8 cellular contexts compared by ENCODE assay signal in the genomic region with DNA sequence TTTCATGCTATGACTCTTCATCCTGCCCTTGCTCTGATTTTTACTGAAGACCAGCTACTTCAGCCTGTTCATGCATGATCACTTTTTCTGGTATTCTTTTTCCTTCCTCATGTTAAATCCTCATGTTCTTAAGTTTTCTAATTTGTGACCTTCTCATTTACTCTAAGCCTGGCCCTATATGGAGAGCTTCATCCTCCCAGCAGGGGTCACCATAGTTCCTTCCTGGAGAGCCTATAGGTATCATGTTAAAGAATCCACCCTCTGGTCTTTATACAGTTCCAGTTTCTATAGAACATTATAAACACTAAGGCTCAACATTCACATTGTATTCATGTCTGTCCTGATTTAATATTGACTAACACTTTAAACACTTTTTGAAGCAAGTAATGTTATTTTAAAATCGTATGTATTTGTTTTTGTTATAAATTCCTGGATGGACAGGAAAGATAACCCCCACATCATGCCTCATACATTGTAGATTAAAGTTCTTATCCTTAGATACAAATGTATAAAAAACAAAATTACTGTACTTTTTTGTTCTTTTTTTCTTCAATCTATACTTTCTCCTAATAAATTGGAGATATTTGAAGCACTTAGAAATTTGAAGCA. TPM values are rescaled to one million over a fixed set of nuclear protein-coding genes. Genes with fewer than 3 reads are reported as not detected.
DNase-seq lines count a peak whose midpoint lies in the region; ATAC-seq and TF ChIP-seq lines count a peak whose summit lies in the region.

No MANE protein-coding gene starts in this region.

- H3K36me3 ChIP-seq in ovary (no peaks in the 10 kb centered on the region), uterus (no peaks in the 10 kb centered on the region)

- H3K4me1 ChIP-seq in ovary (ENCODE audit: insufficient read depth) (no peaks in the 10 kb centered on the region), uterus (no peaks in the 10 kb centered on the region)

- TF ChIP-seq POLR2A in ovary (IDR thresholded peaks at IDR 0.05), result no peak
- TF ChIP-seq POLR2A in uterus (IDR thresholded peaks at IDR 0.05), result no peak

- CTCF ChIA-PET in Calu3 (lab: Charles Lee), result interaction anchor here (0.7 to 1.9 kb wide), 5 partner anchors 323 to 383 kb away, joined by 3 to 9 read pairs (median 3); no protein-coding TSS in a partner anchor

- intact Hi-C loops in Calu3 (cut with micrococcal nuclease; ENCODE audit: unreplicated experiment), result loop anchor here (1.0 kb wide), 2 partner anchors 323 to 375 kb away; no protein-coding TSS in a partner anchor
- intact Hi-C loops in ovary (cut with DNase I), result no loop called here
- intact Hi-C loops in uterus (cut with DNase I; ENCODE audit: low total_unique reads), result no loop called here

- DNase-seq in Calu3 (peak; percentile 69), NCI-H774 (lab: John Stamatoyannopoulos, UW) (peak; percentile 5), fibroblast of peridontal ligament (ENCODE audit: extremely low read depth) (peak; percentile 70), ovary (no peak), uterus (no peak)
- DNase-seq in activated CD8-positive, alpha-beta memory T cell treated with anti-CD3 and anti-CD28 coated beads, Interleukin-2, amount 50 U/mL, for 1 hour (ENCODE audit: extremely low read depth), result peak; percentile 8

- H3K4me3 Mint-ChIP-seq in Calu3 (ENCODE audit: low read depth, unreplicated experiment), result no peak overlapping the region

- TF ChIP-seq EP300 in ovary (IDR thresholded peaks at IDR 0.05), result no peak

- no peaks in the 10 kb centered on the region for H3K27me3 ChIP-seq in ovary
- H3K27me3 ChIP-seq in uterus, result no peaks in the 10 kb centered on the region

- no peaks in the 10 kb centered on the region for H3K36me3 Mint-ChIP-seq in Calu3 (ENCODE audit: insufficient read depth, unreplicated experiment)

- no peak overlapping the region for H3K27ac ChIP-seq in ovary
- no peak overlapping the region for H3K27ac ChIP-seq in uterus

- H3K4me3 ChIP-seq in ovary (no peak overlapping the region), uterus (no peak overlapping the region)

- no peaks in the 10 kb centered on the region for H3K9me3 Mint-ChIP-seq in Calu3 (ENCODE audit: low read depth, unreplicated experiment)

- H3K4me1 Mint-ChIP-seq in Calu3 (ENCODE audit: low read depth, unreplicated experiment), result no peaks in the 10 kb centered on the region

- H3K9me3 ChIP-seq in ovary (no peaks in the 10 kb centered on the region), uterus (no peaks in the 10 kb centered on the region)

- no peaks in the 10 kb centered on the region for H3K27me3 Mint-ChIP-seq in Calu3 (ENCODE audit: unreplicated experiment)

- 5 to 29% (median 16%) methylated on average over 1 of the region's 1 CpG for WGBS in ovary, 3 donors

- ATAC-seq in GM19324 (IDR thresholded peaks at IDR 0.05; ENCODE audit: low FRiP score, unreplicated experiment) (peak; percentile 91), HG03354 (IDR thresholded peaks at IDR 0.05; ENCODE audit: poor library complexity, severe bottlenecking, unreplicated experiment) (peak; percentile 99)

- TF ChIP-seq CTCF in Calu3 (IDR thresholded peaks at IDR 0.05; ENCODE audit: unreplicated experiment) (peak; percentile 47), ovary (IDR thresholded peaks at IDR 0.05) (peak in 2 of 3 donors; percentile 7 to 10), uterus (IDR thresholded peaks at IDR 0.05) (peak; percentile 42 to 64 (median 54))

- H3K27ac Mint-ChIP-seq in Calu3 (ENCODE audit: unreplicated experiment), result no peak overlapping the region

- no TSS peak for BruUV-seq in Calu3 (replicated peaks; lab: Mats Ljungman, UMichigan)

RNA-seq across cellular contexts. Expression of a gene that starts 53.8 kb away (rescaled TPM):
- total RNA-seq in Calu3 (2022) (31.7 and 32.7 TPM in 2 replicates), ovary (10 to 100 TPM; 23.5 to 37.1 (median 33.3) TPM), uterus (10 to 100 TPM; 12.3 to 59.5 (median 31.9) TPM)
- 10 to 100 TPM; 10.8 to 19.9 TPM for polyA plus RNA-seq in ovary

Comparison
In these comparisons a context has a peak if more than half of its experiments do, and no peak if none do; other contexts are left out.
1. DNase-seq: peak in Calu3 (single experiment), NCI-H774 (single experiment), activated CD8-positive, alpha-beta memory T cell treated with anti-CD3 and anti-CD28 coated beads, Interleukin-2, amount 50 U/mL, for 1 hour (single experiment) and fibroblast of peridontal ligament (single experiment); none in ovary (0 of 5) and uterus (0 of 2).
2. Peak in every context shown above with its lines, with median percentiles within 50 percentile points of each other: CTCF ChIP-seq.